Comparison of ENCODE assay signal across 19 cellular contexts in the genomic region with DNA sequence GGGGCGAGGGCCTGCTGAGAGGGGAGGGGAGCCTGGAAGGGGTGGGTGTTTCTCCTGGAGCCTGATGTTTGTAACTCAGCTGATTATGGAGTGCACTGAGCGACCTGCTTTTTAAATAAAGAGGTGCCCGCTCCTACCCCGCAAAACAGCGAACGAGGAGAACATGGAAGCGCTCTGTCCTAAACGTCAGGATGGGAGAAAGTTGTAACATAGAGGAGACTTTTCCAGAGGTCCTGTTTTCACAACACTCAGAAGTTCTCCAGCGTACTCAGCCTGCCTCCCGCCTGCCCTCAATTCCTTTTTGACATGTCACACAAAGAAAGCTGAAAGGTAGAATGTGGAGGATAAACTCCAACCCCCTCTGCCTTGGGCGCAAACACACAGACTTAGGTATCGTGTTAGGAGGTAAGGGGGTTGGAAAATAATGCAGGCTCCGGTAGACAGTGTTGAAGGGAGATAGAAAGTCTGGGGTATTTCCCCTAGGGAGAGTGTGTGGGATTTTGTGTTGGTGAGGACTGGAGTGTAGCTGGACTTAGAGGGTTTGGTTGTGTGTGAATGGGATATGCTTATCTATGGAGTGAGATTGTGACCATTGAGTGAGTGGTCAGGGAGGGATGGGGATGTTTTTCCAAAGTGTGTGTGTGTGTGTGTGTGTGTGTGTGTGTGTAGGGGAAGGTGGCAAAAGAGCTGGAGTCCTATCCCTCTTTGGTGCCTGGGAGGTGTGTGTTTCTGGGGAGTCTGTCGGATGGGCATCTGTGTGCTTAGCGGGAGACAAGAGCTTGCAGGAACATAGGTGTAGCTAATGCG. TPM values are rescaled to one million over a fixed set of nuclear protein-coding genes. Genes with fewer than 3 reads are reported as not detected.
A peak's percentile ranks its signal among the peaks of the same experiment; 100 is the strongest.
DNase-seq lines count a peak whose midpoint lies in the region; ATAC-seq and TF ChIP-seq lines count a peak whose summit lies in the region.
"Had no signal": no experiment of that assay in that cellular context is flagged by ENCODE, and none has a peak within 500 bp of the region (broad histone marks: within the 10 kb centered on the region; RNA-seq: fewer than 3 reads in every experiment).

No MANE protein-coding gene starts in this region.

- intact Hi-C loops in esophagus squamous epithelium (cut with DNase I), result no loop called here

- 16 to 29% methylated on average over 7 to 11 of the region's 16 CpGs for WGBS in esophagus squamous epithelium, 2 donors

- TF ChIP-seq POLR2A in esophagus squamous epithelium (IDR thresholded peaks at IDR 0.05), result no peak

- no peak overlapping the region for H3K4me3 Mint-ChIP-seq in neural progenitor cell
- H3K4me3 Mint-ChIP-seq in glutamatergic neuron (ENCODE audit: unreplicated experiment), result no peak overlapping the region
- H3K4me3 Mint-ChIP-seq: brain; natural killer cell treated with Interleukin-12 subunit alpha and Interleukin-12 subunit beta and Interleukin-15 and Interleukin-18, amount 100 ng/mL, for 72 hours had no signal

- peaks cover 12% of the 10 kb centered on the region for H3K9me3 Mint-ChIP-seq in neural progenitor cell
- peaks cover 6% of the 10 kb centered on the region for H3K9me3 Mint-ChIP-seq in glutamatergic neuron (ENCODE audit: unreplicated experiment)
- H3K9me3 Mint-ChIP-seq: natural killer cell treated with Interleukin-12 subunit alpha and Interleukin-12 subunit beta and Interleukin-15 and Interleukin-18, amount 100 ng/mL, for 72 hours had no signal

- H3K9me3 ChIP-seq in HUES6 (ENCODE audit: control insufficient read depth, insufficient read depth, low read depth, low read length) (no peaks in the 10 kb centered on the region), esophagus squamous epithelium (no peaks in the 10 kb centered on the region), neural progenitor cell (ENCODE audit: low read depth) (no peaks in the 10 kb centered on the region)

- H3K27me3 ChIP-seq in HUES6 (ENCODE audit: control insufficient read depth, insufficient read depth, low read length) (peaks cover 99% of the 10 kb centered on the region), esophagus squamous epithelium (peaks cover 0 to 94% (median 10%) of the 10 kb centered on the region in 4 donors), neural progenitor cell (peaks cover 58% of the 10 kb centered on the region)

- H3K36me3 Mint-ChIP-seq in neural progenitor cell (peaks cover 5% of the 10 kb centered on the region), glutamatergic neuron (ENCODE audit: unreplicated experiment) (peaks cover 10% of the 10 kb centered on the region)
- H3K36me3 Mint-ChIP-seq: natural killer cell treated with Interleukin-12 subunit alpha and Interleukin-12 subunit beta and Interleukin-15 and Interleukin-18, amount 100 ng/mL, for 72 hours had no signal

- H3K4me1 Mint-ChIP-seq in neural progenitor cell, result peaks cover 25% of the 10 kb centered on the region
- H3K4me1 Mint-ChIP-seq in glutamatergic neuron (ENCODE audit: low read depth, unreplicated experiment), result peaks cover 16% of the 10 kb centered on the region

- H3K4me3 ChIP-seq in AG04449 (ENCODE audit: low read depth, low read length), result peak overlapping the region; percentile 81
- peak overlapping the region; percentile 63 for H3K4me3 ChIP-seq in HUES6 (ENCODE audit: low read depth, low read length)
- H3K4me3 ChIP-seq in esophagus squamous epithelium, result peak overlapping the region; percentile 34 to 67 (median 54)
- peak overlapping the region; percentile 88 for H3K4me3 ChIP-seq in neural progenitor cell
- H3K4me3 ChIP-seq: K562 had no signal

- H3K27me3 Mint-ChIP-seq in neural progenitor cell (ENCODE audit: insufficient read depth, low read depth), result peaks cover 28% of the 10 kb centered on the region
- H3K27me3 Mint-ChIP-seq in glutamatergic neuron (ENCODE audit: unreplicated experiment), result peaks cover 17% of the 10 kb centered on the region

- no peak for ATAC-seq in HG03565 (IDR thresholded peaks at IDR 0.05; ENCODE audit: unreplicated experiment)
- ATAC-seq: K562 had no signal

- CTCF ChIA-PET in AG04449 (lab: Yijun Ruan, JAX), result interaction anchor here (0.7 to 9.1 kb wide), 11 partner anchors 8 to 412 kb away, joined by 3 to 110 read pairs (median 4); no protein-coding TSS in a partner anchor

- TF ChIP-seq CTCF in AG04449 (IDR thresholded peaks at IDR 0.05; ENCODE audit: insufficient read depth, low read length, missing control alignments) (no peak), esophagus squamous epithelium (IDR thresholded peaks at IDR 0.05) (no peak), neural progenitor cell (IDR thresholded peaks at IDR 0.05) (no peak), glutamatergic neuron (IDR thresholded peaks at IDR 0.05; ENCODE audit: partially characterized antibody, unreplicated experiment) (no peak)

- peak overlapping the region; percentile 97 for H3K4me2 ChIP-seq in neural progenitor cell

- H3K9ac ChIP-seq in HUES6 (ENCODE audit: low read length) (no peak overlapping the region), neural progenitor cell (no peak overlapping the region)

- peaks cover 70% of the 10 kb centered on the region for H3K79me2 ChIP-seq in neural progenitor cell (ENCODE audit: low read depth)

- H3F3A ChIP-seq in neural progenitor cell (ENCODE audit: low read depth), result peaks cover 21% of the 10 kb centered on the region

- H3K27ac ChIP-seq in HUES6 (ENCODE audit: low read depth, low read length) (no peak overlapping the region), esophagus squamous epithelium (peak overlapping the region in 3 of 4 donors; percentile 39 to 77 (median 70)), neural progenitor cell (no peak overlapping the region)

- H3K36me3 ChIP-seq in HUES6 (ENCODE audit: control insufficient read depth, insufficient read depth, low read length) (no peaks in the 10 kb centered on the region), esophagus squamous epithelium (no peaks in the 10 kb centered on the region), neural progenitor cell (no peaks in the 10 kb centered on the region)

- DNase-seq in AG04449 (ENCODE audit: low read depth, low spot score) (no peak), esophagus squamous epithelium (lab: John Stamatoyannopoulos, UW) (no peak), neural progenitor cell (ENCODE audit: low spot score) (peak; percentile 23), DMS 273 treated with DMSO at 0.1 percent for 48 hours (lab: John Stamatoyannopoulos, UW) (no peak), glutamatergic neuron (no peak), SHP77 treated with DMSO at 0.1 percent for 48 hours (lab: John Stamatoyannopoulos, UW) (no peak)
- DNase-seq: activated CD4-positive, alpha-beta T cell treated with anti-CD3 and anti-CD28 coated beads for 1 hour; activated T-cell treated with anti-CD3 and anti-CD28 coated beads, Interleukin-2, amount 50 U/mL, for 1 hour; AML-193; HCEC 1CT; NCI-H1694; NK-92 treated with Interleukin-12 subunit alpha and Interleukin-12 subunit beta, amount 100 ng/mL, for 24 hours; stimulated activated CD4-positive, alpha-beta T cell treated with anti-CD3 and anti-CD28 coated beads, Interleukin-15, amount 100 ng/mL, for 24 hours; SW 1271 had no signal

- H2AFZ ChIP-seq in neural progenitor cell (replicated peaks), result no peak overlapping the region

- peaks cover 54% of the 10 kb centered on the region for H4K20me1 ChIP-seq in neural progenitor cell (ENCODE audit: low read depth)

- POLR2A ChIA-PET in AG04449 (lab: Yijun Ruan, JAX), result interaction anchor here (1.5 kb wide), 1 partner anchor 66 kb away, joined by 3 read pairs; no protein-coding TSS in a partner anchor

- H3K27ac Mint-ChIP-seq in neural progenitor cell (no peak overlapping the region), glutamatergic neuron (ENCODE audit: unreplicated experiment) (no peak overlapping the region)
- H3K27ac Mint-ChIP-seq: natural killer cell treated with Interleukin-12 subunit alpha and Interleukin-12 subunit beta and Interleukin-15 and Interleukin-18, amount 100 ng/mL, for 72 hours had no signal

- H3K4me1 ChIP-seq in HUES6 (ENCODE audit: control insufficient read depth, insufficient read depth, low read length) (peaks cover 30% of the 10 kb centered on the region), esophagus squamous epithelium (peaks cover 23 to 91% (median 37%) of the 10 kb centered on the region in 3 donors), neural progenitor cell (peaks cover 32% of the 10 kb centered on the region)

RNA-seq across cellular contexts. Expression of a gene that starts 2.1 kb away (rescaled TPM):
- total RNA-seq in esophagus squamous epithelium, result 1 to 10 TPM in 3 of 4 donors, under 1 TPM in 1; 0.30 to 7.6 (median 1.9) TPM
- 6.7 and 11.0 TPM in 2 replicates for total RNA-seq in neural progenitor cell (ENCODE audit: low replicate concordance)
- total RNA-seq in glutamatergic neuron (ENCODE audit: unreplicated experiment), result 5.0 TPM
- total RNA-seq: K562; natural killer cell treated with Interleukin-12 subunit alpha and Interleukin-12 subunit beta and Interleukin-15 and Interleukin-18, amount 100 ng/mL, for 72 hours had no signal

Comparison
In these comparisons a context has a peak if more than half of its experiments do, and no peak if none do; other contexts are left out.
1. H3K27ac ChIP-seq: peak in esophagus squamous epithelium (3 of 4); none in HUES6 (single experiment) and neural progenitor cell (single experiment).
2. Peak in every context shown above with its lines, with median percentiles within 50 percentile points of each other: H3K4me3 ChIP-seq.